ENCODE assay signal across 19 cellular contexts in genomic region chr15:101083336-101084045, GRCh38.
"Had no signal": no experiment of that assay in that cellular context is flagged by ENCODE, and none has a peak within 500 bp of the region (broad histone marks: within the 10 kb centered on the region; RNA-seq: fewer than 3 reads in every experiment).

No MANE protein-coding gene starts in this region.

- H3K9me3 Mint-ChIP-seq: activated CD4-positive, alpha-beta T cell treated with anti-CD3 and anti-CD28 coated beads, Interleukin-2, amount 10 ng/mL, durations not matched to agents 7 days and 5 days; activated naive CD4-positive, alpha-beta T cell treated with anti-CD3 and anti-CD28 coated beads, Interleukin-2, amount 50 U/mL, for 72 hours; central memory CD8-positive, alpha-beta T cell; effector memory CD8-positive, alpha-beta T cell; mesothelial cell of epicardium; naive thymus-derived CD8-positive, alpha-beta T cell had no signal

- H3K4me3 Mint-ChIP-seq: activated CD4-positive, alpha-beta T cell treated with anti-CD3 and anti-CD28 coated beads, Interleukin-2, amount 10 ng/mL, durations not matched to agents 7 days and 5 days; activated CD8-positive, alpha-beta T cell treated with anti-CD3 and anti-CD28 coated beads, Interleukin-2, amount 10 ng/mL, durations not matched to agents 7 days and 5 days; central memory CD8-positive, alpha-beta T cell; effector memory CD8-positive, alpha-beta T cell; mesothelial cell of epicardium; naive thymus-derived CD8-positive, alpha-beta T cell had no signal

- H3K4me1 Mint-ChIP-seq: activated CD4-positive, alpha-beta T cell treated with anti-CD3 and anti-CD28 coated beads, Interleukin-2, amount 10 ng/mL, durations not matched to agents 7 days and 5 days; central memory CD8-positive, alpha-beta T cell; naive thymus-derived CD8-positive, alpha-beta T cell had no signal

- H3K36me3 Mint-ChIP-seq: activated naive CD4-positive, alpha-beta T cell treated with anti-CD3 and anti-CD28 coated beads, Interleukin-2, amount 50 U/mL, for 72 hours; mesothelial cell of epicardium; naive thymus-derived CD8-positive, alpha-beta T cell had no signal

- H3K27ac Mint-ChIP-seq: activated CD4-positive, alpha-beta T cell treated with anti-CD3 and anti-CD28 coated beads, Interleukin-2, amount 10 ng/mL, durations not matched to agents 7 days and 5 days; activated CD8-positive, alpha-beta T cell treated with anti-CD3 and anti-CD28 coated beads, Interleukin-2, amount 10 ng/mL, durations not matched to agents 7 days and 5 days; effector memory CD8-positive, alpha-beta T cell; mesothelial cell of epicardium; naive thymus-derived CD8-positive, alpha-beta T cell had no signal

- ATAC-seq: activated CD8-positive, alpha-beta T cell treated with anti-CD3 and anti-CD28 coated beads, Interleukin-2, amount 10 ng/mL, durations not matched to agents 7 days and 5 days; activated naive CD4-positive, alpha-beta T cell treated with anti-CD3 and anti-CD28 coated beads, Interleukin-2, amount 50 U/mL, for 72 hours; effector memory CD8-positive, alpha-beta T cell; esophagus mucosa; left ventricle myocardium superior; naive thymus-derived CD8-positive, alpha-beta T cell; upper lobe of right lung had no signal

- DNase-seq: activated CD4-positive, alpha-beta T cell treated with anti-CD3 and anti-CD28 coated beads, Interleukin-2, amount 10 ng/mL, durations not matched to agents 7 days and 5 days; activated CD4-positive, CD25-positive, alpha-beta regulatory T cell treated with anti-CD3 and anti-CD28 coated beads, Interleukin-2, amount 50 U/mL, for 72 hours; activated CD8-positive, alpha-beta T cell treated with anti-CD3 and anti-CD28 coated beads, Interleukin-2, amount 10 ng/mL, durations not matched to agents 7 days and 5 days; dorsolateral prefrontal cortex; effector memory CD8-positive, alpha-beta T cell; hippocampal formation; left ventricle myocardium superior; mammary epithelial cell; naive thymus-derived CD8-positive, alpha-beta T cell; occipital lobe; spleen; stimulated activated CD4-positive, alpha-beta T cell treated with anti-CD3 and anti-CD28 coated beads, Interleukin-4, amount 100 ng/mL, for 1 hour; stimulated activated naive CD4-positive, alpha-beta T cell treated with Interleukin-2 at 50 U/mL for 16 hours; SW 1271; upper lobe of right lung had no signal
